8 cellular contexts compared by ENCODE assay signal in genomic region chr6:43724914-43725642, GRCh38. TPM values are rescaled to one million over a fixed set of nuclear protein-coding genes. Genes with fewer than 3 reads are reported as not detected.
DNase-seq lines count a peak whose midpoint lies in the region; ATAC-seq and TF ChIP-seq lines count a peak whose summit lies in the region.

No MANE protein-coding gene starts in this region.

- H3K27me3 ChIP-seq in neutrophil = peaks cover 25% of the 10 kb centered on the region

- DNase-seq in GM12865 (ENCODE audit: low read depth) (peak; percentile 88), NCI-H2196 (lab: John Stamatoyannopoulos, UW; ENCODE audit: unreplicated experiment) (peak; percentile 85), ureter (ENCODE audit: low spot score) (peak; percentile 94), SK-N-DZ (ENCODE audit: low spot score) (no peak)
- DNase-seq in activated CD4-positive, alpha-beta T cell treated with anti-CD3 and anti-CD28 coated beads, Interleukin-2, amount 50 U/mL, for 4 hours = peak; percentile 58 to 62
- peak; percentile 26 for DNase-seq in effector CD8-positive, alpha-beta T cell (lab: John Stamatoyannopoulos, UW)

- H3K4me3 ChIP-seq in GM12865 (ENCODE audit: low read depth, low read length) (peak overlapping the region; percentile 0), neutrophil (ENCODE audit: low read depth in 1 of 2, low read length in 1 of 2) (peak overlapping the region; percentile 36 to 49)

- H3K36me3 ChIP-seq in neutrophil = no peaks in the 10 kb centered on the region

- peaks cover 27 to 33% of the 10 kb centered on the region in 2 experiments for H3K4me1 ChIP-seq in neutrophil (ENCODE audit: control insufficient read depth in 1 of 2, insufficient read depth in 1 of 2, low read depth in 1 of 2, low read length in 1 of 2)

- peak overlapping the region; percentile 90 for H3K27ac ChIP-seq in neutrophil

- TF ChIP-seq CTCF in GM12865 (IDR thresholded peaks at IDR 0.05; ENCODE audit: insufficient read depth, low read depth, low read length, missing control alignments) (no peak), neutrophil (IDR thresholded peaks at IDR 0.05) (peak; percentile 43)

- ATAC-seq in HG02798 (IDR thresholded peaks at IDR 0.05; ENCODE audit: poor library complexity, unreplicated experiment) = peak; percentile 84

- H3K9me3 ChIP-seq in neutrophil = no peaks in the 10 kb centered on the region

RNA-seq across cellular contexts. Expression of gene MRPS18A, which starts 37.5 kb away (rescaled TPM):
- total RNA-seq in ureter = 41.8 TPM
- 37.9 and 45.6 TPM in 2 replicates for polyA plus RNA-seq in SK-N-DZ (2014; cell fraction: cytosol; rRNA removed)
- 20.9 and 27.9 TPM in 2 replicates for polyA plus RNA-seq in SK-N-DZ (2014; cell fraction: nucleus; rRNA removed)

RNA-seq across cellular contexts. Expression of gene VEGFA, which starts 44.9 kb away (rescaled TPM):
- 261 TPM for total RNA-seq in ureter
- polyA plus RNA-seq in SK-N-DZ (2014; cell fraction: cytosol; rRNA removed) = 25.1 and 28.9 TPM in 2 replicates
- polyA plus RNA-seq in SK-N-DZ (2014; cell fraction: nucleus; rRNA removed) = 138 and 142 TPM in 2 replicates
